ENCODE assay signal across 1 cellular context in genomic region chr6:138300469-138300868, GRCh38.
TF ChIP-seq lines count a peak whose summit lies in the region.

No MANE protein-coding gene starts in this region.

TF ChIP-seq in HepG2, 621 proteins besides CTCF, POLR2A, EP300 and RAD21 (continued from another document):
- TF ChIP-seq ZBTB40 (IDR thresholded peaks at IDR 0.05) (peak; percentile 59; the same call in 1 of the 2 replicates), ZBTB40 (CRISPR knock-in tag; IDR thresholded peaks at IDR 0.05) (no peak), PAF1 (CRISPR knock-in tag; IDR thresholded peaks at IDR 0.05) (no peak), ZNF609 (CRISPR knock-in tag; IDR thresholded peaks at IDR 0.05; ENCODE audit: borderline replicate concordance) (no peak), FOXK2 (IDR thresholded peaks at IDR 0.05) (no peak), ZNF557 (CRISPR knock-in tag; IDR thresholded peaks at IDR 0.05) (no peak), HNRNPUL1 (IDR thresholded peaks at IDR 0.05; ENCODE audit: low read depth, low read length) (no peak), GABPB1 (CRISPR knock-in tag; IDR thresholded peaks at IDR 0.05) (no peak), NCOA1 (CRISPR knock-in tag; IDR thresholded peaks at IDR 0.05) (no peak), ZNF558 (CRISPR knock-in tag; IDR thresholded peaks at IDR 0.05; ENCODE audit: borderline replicate concordance) (no peak), ZNF572 (CRISPR knock-in tag; IDR thresholded peaks at IDR 0.05) (no peak), ZNF510 (CRISPR knock-in tag; IDR thresholded peaks at IDR 0.05; ENCODE audit: low read depth) (no peak), MAFF (IDR thresholded peaks at IDR 0.05; ENCODE audit: low read depth, low read length) (peak; percentile 81), STAT5B (CRISPR knock-in tag; IDR thresholded peaks at IDR 0.05) (no peak)
